In the genomic region with DNA sequence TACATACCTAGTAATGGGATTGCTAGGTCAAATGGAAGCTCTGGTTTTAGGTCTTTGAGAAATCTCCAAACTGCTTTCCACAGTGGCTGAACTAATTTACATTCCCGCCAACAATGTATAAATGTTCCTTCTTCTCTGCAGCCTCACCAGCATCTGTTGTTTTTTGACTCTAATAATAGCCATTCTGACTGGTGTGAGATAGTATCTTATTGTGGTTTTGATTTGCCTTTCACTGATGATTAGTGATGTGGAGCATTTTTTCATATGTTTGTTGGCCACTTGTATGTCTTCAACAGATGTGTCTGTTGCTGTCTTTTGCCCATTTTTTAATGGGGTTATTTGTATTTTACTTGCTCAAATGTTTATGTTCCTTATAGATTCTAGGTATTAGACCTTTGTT, we compare ENCODE assay signal across 1 cellular context.
TF ChIP-seq lines count a peak whose summit lies in the region.

No MANE protein-coding gene starts in this region.

TF ChIP-seq in WTC11, 78 proteins besides CTCF, POLR2A, EP300 and RAD21 (continued from another document):
- TF ChIP-seq, protein P1, sequence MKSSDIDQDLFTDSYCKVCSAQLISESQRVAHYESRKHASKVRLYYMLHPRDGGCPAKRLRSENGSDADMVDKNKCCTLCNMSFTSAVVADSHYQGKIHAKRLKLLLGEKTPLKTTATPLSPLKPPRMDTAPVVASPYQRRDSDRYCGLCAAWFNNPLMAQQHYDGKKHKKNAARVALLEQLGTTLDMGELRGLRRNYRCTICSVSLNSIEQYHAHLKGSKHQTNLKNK (CRISPR knock-in tag; IDR thresholded peaks at IDR 0.05): no peak
- TF ChIP-seq ELF4 (CRISPR knock-in tag; IDR thresholded peaks at IDR 0.05; ENCODE audit: low read depth): no peak
